Comparison of ENCODE assay signal across 2 cellular contexts in genomic region chr4:118823471-118823870, GRCh38.
TF ChIP-seq lines count a peak whose summit lies in the region.

No MANE protein-coding gene starts in this region.

TF ChIP-seq in liver, 16 proteins besides CTCF, POLR2A, EP300 and RAD21 (continued from another document):
- TF ChIP-seq NR2F2 (IDR thresholded peaks at IDR 0.05) (no peak), FOXA2 (IDR thresholded peaks at IDR 0.05) (peak; percentile 72), EGR1 (IDR thresholded peaks at IDR 0.05; ENCODE audit: low read depth in 2 of 2) (no peak), MAX (IDR thresholded peaks at IDR 0.05) (peak; percentile 65), RXRA (IDR thresholded peaks at IDR 0.05) (peak in 1 of 2 donors; percentile 54), ZBTB33 (IDR thresholded peaks at IDR 0.05) (peak; percentile 58), REST (IDR thresholded peaks at IDR 0.05) (no peak), YY1 (IDR thresholded peaks at IDR 0.05) (peak; percentile 50)

TF ChIP-seq in HepG2, 621 proteins besides CTCF, POLR2A, EP300 and RAD21 (continued from another document):
- TF ChIP-seq ZNF280D (CRISPR knock-in tag; IDR thresholded peaks at IDR 0.05) (no peak), ZNF335 (CRISPR knock-in tag; IDR thresholded peaks at IDR 0.05) (no peak), PITX1 (CRISPR knock-in tag; IDR thresholded peaks at IDR 0.05) (no peak), ZBTB34 (CRISPR knock-in tag; IDR thresholded peaks at IDR 0.05) (no peak), MEIS1 (CRISPR knock-in tag; IDR thresholded peaks at IDR 0.05; ENCODE audit: borderline replicate concordance) (no peak), ZNF569 (CRISPR knock-in tag; IDR thresholded peaks at IDR 0.05; ENCODE audit: borderline replicate concordance) (no peak), XBP1 (CRISPR knock-in tag; IDR thresholded peaks at IDR 0.05) (no peak), ZBTB10 (CRISPR knock-in tag; IDR thresholded peaks at IDR 0.05; ENCODE audit: borderline replicate concordance) (no peak), NFATC3 (CRISPR knock-in tag; IDR thresholded peaks at IDR 0.05) (no peak), ZSCAN9 (CRISPR knock-in tag; IDR thresholded peaks at IDR 0.05; ENCODE audit: borderline replicate concordance) (no peak), CBFB (CRISPR knock-in tag; IDR thresholded peaks at IDR 0.05) (no peak), UBTF (CRISPR knock-in tag; IDR thresholded peaks at IDR 0.05) (no peak), ZNF3 (CRISPR knock-in tag; IDR thresholded peaks at IDR 0.05) (no peak), RFXAP (CRISPR knock-in tag; IDR thresholded peaks at IDR 0.05; ENCODE audit: borderline replicate concordance) (no peak), RELA (CRISPR knock-in tag; IDR thresholded peaks at IDR 0.05) (no peak), BATF2 (CRISPR knock-in tag; IDR thresholded peaks at IDR 0.05) (no peak)
